ENCODE assay signal across 26 cellular contexts in the genomic region with DNA sequence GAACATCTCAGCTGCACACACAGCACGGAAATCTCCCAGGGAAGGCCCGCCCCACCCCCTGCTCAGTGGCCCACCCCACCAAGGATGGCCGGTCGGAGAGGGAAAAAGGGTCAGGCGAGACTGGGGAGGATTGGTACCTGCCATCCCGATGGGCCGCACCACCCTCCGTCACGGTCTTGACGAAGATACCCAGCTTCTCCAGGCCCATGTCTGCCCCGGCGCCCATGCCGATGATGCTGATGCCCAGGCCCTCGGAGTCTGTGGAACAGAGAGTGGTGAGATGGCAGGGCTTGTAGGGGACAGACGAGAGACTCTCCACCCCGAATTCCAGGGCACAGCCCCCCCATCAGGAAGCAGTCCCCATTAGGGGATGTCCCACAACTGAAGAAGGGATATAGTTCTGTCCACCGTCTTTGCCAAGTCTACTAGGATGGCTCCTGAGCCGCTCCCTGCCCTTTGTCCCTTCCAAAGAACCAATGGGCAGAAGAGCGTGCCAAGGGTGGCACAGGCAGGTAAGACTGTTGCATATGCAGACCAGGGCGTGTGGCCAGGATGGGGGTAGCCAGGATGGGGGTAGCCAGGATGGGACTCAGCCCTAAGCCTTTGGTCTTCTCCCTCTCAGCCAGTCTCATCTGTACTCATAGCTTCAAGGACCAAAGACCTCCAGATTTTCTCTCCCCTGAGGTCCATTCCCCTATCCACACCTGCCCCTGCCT. TPM values are rescaled to one million over a fixed set of nuclear protein-coding genes. Genes with fewer than 3 reads are reported as not detected.
DNase-seq lines count a peak whose midpoint lies in the region; ATAC-seq and TF ChIP-seq lines count a peak whose summit lies in the region.
"Had no signal": no experiment of that assay in that cellular context is flagged by ENCODE, and none has a peak within 500 bp of the region (broad histone marks: within the 10 kb centered on the region; RNA-seq: fewer than 3 reads in every experiment).

No MANE protein-coding gene starts in this region.

- no peaks in the 10 kb centered on the region for H3K27me3 Mint-ChIP-seq in activated CD4-positive, alpha-beta memory T cell treated with anti-CD3 and anti-CD28 coated beads for 36 hours
- no peaks in the 10 kb centered on the region for H3K27me3 Mint-ChIP-seq in effector memory CD8-positive, alpha-beta T cell
- H3K27me3 Mint-ChIP-seq in stimulated activated naive B cell treated with anti-CD40 and anti-IgM and Interleukin-4, amounts not matched to agents 10 μg/mL and 1 μg/mL and 100 μg/mL, for 72 hours, result no peaks in the 10 kb centered on the region

- H3K36me3 Mint-ChIP-seq in activated CD4-positive, alpha-beta memory T cell treated with anti-CD3 and anti-CD28 coated beads for 36 hours, result peaks cover 77% of the 10 kb centered on the region
- H3K36me3 Mint-ChIP-seq in effector memory CD8-positive, alpha-beta T cell (ENCODE audit: insufficient read depth), result peaks cover 33% of the 10 kb centered on the region
- H3K36me3 Mint-ChIP-seq in stimulated activated naive B cell treated with anti-CD40 and anti-IgM and Interleukin-4, amounts not matched to agents 10 μg/mL and 1 μg/mL and 100 μg/mL, for 72 hours, result peaks cover 81 to 98% of the 10 kb centered on the region in 2 donors

- no peaks in the 10 kb centered on the region for H3K9me3 ChIP-seq in left ventricle myocardium inferior (replicated peaks)
- H3K9me3 ChIP-seq: body of pancreas, colonic mucosa, SJCRH30, stomach had no signal

- DNase-seq in left ventricle myocardium inferior (no peak), Right ventricle myocardium inferior (ENCODE audit: missing footprints) (no peak), cardiac septum (ENCODE audit: low spot score) (no peak), germinal center (ENCODE audit: low spot score) (no peak)
- DNase-seq in activated CD4-positive, alpha-beta memory T cell treated with anti-CD3 and anti-CD28 coated beads for 36 hours, result no peak
- DNase-seq in effector memory CD8-positive, alpha-beta T cell, result no peak
- DNase-seq in stimulated activated naive B cell treated with anti-CD40 and anti-IgM and Interleukin-4, amounts not matched to agents 10 μg/mL and 1 μg/mL and 100 μg/mL, for 72 hours, result no peak
- DNase-seq: body of pancreas; colonic mucosa; DMS79; glutamatergic neuron; H7; KBM-7; left colon; MV-4-11; NCI-H1694 treated with DMSO at 0.1 percent for 48 hours; NCI-H226; NCI-H774; SJCRH30; stimulated activated CD4-positive, alpha-beta T cell treated with anti-CD3 and anti-CD28 coated beads, Interleukin-4, amount 100 ng/mL, for 1 hour; stomach had no signal

- no peak for ATAC-seq in Right ventricle myocardium inferior
- ATAC-seq in effector memory CD8-positive, alpha-beta T cell (replicated peaks), result no peak
- ATAC-seq in stimulated activated naive B cell treated with anti-CD40 and anti-IgM and Interleukin-4, amounts not matched to agents 10 μg/mL and 1 μg/mL and 100 μg/mL, for 72 hours (replicated peaks), result no peak
- ATAC-seq in GM18867 (IDR thresholded peaks at IDR 0.05; ENCODE audit: unreplicated experiment), result no peak
- ATAC-seq: activated CD4-positive, CD25-positive, alpha-beta regulatory T cell treated with anti-CD3 and anti-CD28 coated beads, Interleukin-2, amount 50 U/mL, for 24 hours; activated naive CD4-positive, alpha-beta T cell treated with anti-CD3 and anti-CD28 coated beads, Interleukin-2, amount 50 U/mL, for 72 hours; body of pancreas; left colon had no signal

- H3K36me3 ChIP-seq in left ventricle myocardium inferior, result peaks cover 66% of the 10 kb centered on the region
- H3K36me3 ChIP-seq: neural progenitor cell had no signal

- peaks cover 80% of the 10 kb centered on the region for H3K4me1 Mint-ChIP-seq in activated CD4-positive, alpha-beta memory T cell treated with anti-CD3 and anti-CD28 coated beads for 36 hours (ENCODE audit: low read depth)
- peaks cover 82% of the 10 kb centered on the region in 2 donors for H3K4me1 Mint-ChIP-seq in effector memory CD8-positive, alpha-beta T cell (ENCODE audit: low read depth in 2 of 2)
- H3K4me1 Mint-ChIP-seq in stimulated activated naive B cell treated with anti-CD40 and anti-IgM and Interleukin-4, amounts not matched to agents 10 μg/mL and 1 μg/mL and 100 μg/mL, for 72 hours, result peaks cover 74 to 84% of the 10 kb centered on the region in 2 donors

- H3K27me3 ChIP-seq in left ventricle myocardium inferior (ENCODE audit: low read depth), result no peaks in the 10 kb centered on the region
- H3K27me3 ChIP-seq: body of pancreas, colonic mucosa, neural progenitor cell, SJCRH30, stomach had no signal

- H3K9me3 Mint-ChIP-seq in activated CD4-positive, alpha-beta memory T cell treated with anti-CD3 and anti-CD28 coated beads for 36 hours, result no peaks in the 10 kb centered on the region
- H3K9me3 Mint-ChIP-seq in effector memory CD8-positive, alpha-beta T cell, result no peaks in the 10 kb centered on the region
- H3K9me3 Mint-ChIP-seq in stimulated activated naive B cell treated with anti-CD40 and anti-IgM and Interleukin-4, amounts not matched to agents 10 μg/mL and 1 μg/mL and 100 μg/mL, for 72 hours, result no peaks in the 10 kb centered on the region
- H3K9me3 Mint-ChIP-seq: activated naive CD4-positive, alpha-beta T cell treated with anti-CD3 and anti-CD28 coated beads, Interleukin-2, amount 50 U/mL, for 72 hours; mesothelial cell of epicardium; neural progenitor cell had no signal

- no peak overlapping the region for H3K4me3 ChIP-seq in left ventricle myocardium inferior
- H3K4me3 ChIP-seq: body of pancreas, colonic mucosa, neural progenitor cell, SJCRH30, stomach had no signal

- intact Hi-C loops in left ventricle myocardium inferior (cut with micrococcal nuclease) (no loop called here), Right ventricle myocardium inferior (cut with DNase I) (no loop called here), cardiac septum (cut with DNase I) (no loop called here)
- intact Hi-C loops in activated CD4-positive, alpha-beta memory T cell treated with anti-CD3 and anti-CD28 coated beads for 36 hours (cut with micrococcal nuclease), result no loop called here

- H3K4me1 ChIP-seq in left ventricle myocardium inferior, result peaks cover 86% of the 10 kb centered on the region

- H3K4me3 Mint-ChIP-seq in activated CD4-positive, alpha-beta memory T cell treated with anti-CD3 and anti-CD28 coated beads for 36 hours, result no peak overlapping the region
- H3K4me3 Mint-ChIP-seq in effector memory CD8-positive, alpha-beta T cell, result peak overlapping the region in 1 of 2 donors; percentile 72
- no peak overlapping the region for H3K4me3 Mint-ChIP-seq in stimulated activated naive B cell treated with anti-CD40 and anti-IgM and Interleukin-4, amounts not matched to agents 10 μg/mL and 1 μg/mL and 100 μg/mL, for 72 hours
- H3K4me3 Mint-ChIP-seq: mesothelial cell of epicardium, neural progenitor cell had no signal

- POLR2A ChIA-PET in activated CD4-positive, alpha-beta memory T cell treated with anti-CD3 and anti-CD28 coated beads for 36 hours (lab: Charles Lee), result no interaction called here

- peak overlapping the region; percentile 98 for H3K27ac ChIP-seq in left ventricle myocardium inferior (replicated peaks)
- H3K27ac ChIP-seq: body of pancreas, colonic mucosa, neural progenitor cell, SJCRH30 had no signal

- CTCF ChIA-PET in activated CD4-positive, alpha-beta memory T cell treated with anti-CD3 and anti-CD28 coated beads for 36 hours (lab: Charles Lee), result interaction anchor here (0.6 to 1.7 kb wide), 3 partner anchors 13 to 26 kb away, joined by 3 to 5 read pairs (median 4); partner anchors contain the start of gene SAMD14

- no peak for TF ChIP-seq CTCF in left ventricle myocardium inferior (IDR thresholded peaks at IDR 0.05; ENCODE audit: borderline replicate concordance)

- peak overlapping the region; percentile 69 for H3K27ac Mint-ChIP-seq in activated CD4-positive, alpha-beta memory T cell treated with anti-CD3 and anti-CD28 coated beads for 36 hours
- H3K27ac Mint-ChIP-seq in effector memory CD8-positive, alpha-beta T cell, result peak overlapping the region; percentile 91 to 97
- H3K27ac Mint-ChIP-seq in stimulated activated naive B cell treated with anti-CD40 and anti-IgM and Interleukin-4, amounts not matched to agents 10 μg/mL and 1 μg/mL and 100 μg/mL, for 72 hours, result peak overlapping the region; percentile 78
- H3K27ac Mint-ChIP-seq: mesothelial cell of epicardium, neural progenitor cell had no signal

RNA-seq across cellular contexts. Expression of gene PPP1R9B, which starts 6.9 kb away (rescaled TPM):
- total RNA-seq in left ventricle myocardium inferior (33.0 TPM), Right ventricle myocardium inferior (38.4 TPM), cardiac septum (46.1 TPM)
- 10 to 100 TPM; 84.3 to 86.1 TPM for total RNA-seq in activated CD4-positive, alpha-beta memory T cell treated with anti-CD3 and anti-CD28 coated beads for 36 hours

RNA-seq across cellular contexts. Expression of gene SAMD14, which starts 13.7 kb away (rescaled TPM):
- total RNA-seq in left ventricle myocardium inferior (1.6 TPM), Right ventricle myocardium inferior (1.7 TPM), cardiac septum (4.4 TPM)
- total RNA-seq in activated CD4-positive, alpha-beta memory T cell treated with anti-CD3 and anti-CD28 coated beads for 36 hours, result 1 to 10 TPM; 3.4 to 3.7 TPM
- total RNA-seq: body of pancreas had no signal

RNA-seq across cellular contexts. Expression of gene SGCA, which starts 22.2 kb away (rescaled TPM):
- total RNA-seq in left ventricle myocardium inferior (137 TPM), Right ventricle myocardium inferior (151 TPM), cardiac septum (159 TPM)
- total RNA-seq in activated CD4-positive, alpha-beta memory T cell treated with anti-CD3 and anti-CD28 coated beads for 36 hours, result under 1 TPM in 1 of 2 experiments, not detected in 1; 0.59 TPM
- total RNA-seq: mesothelial cell of epicardium had no signal

RNA-seq across cellular contexts. Expression of gene PDK2, which starts 48.5 kb away (rescaled TPM):
- 206 TPM for total RNA-seq in left ventricle myocardium inferior
- total RNA-seq in Right ventricle myocardium inferior, result 260 TPM
- total RNA-seq in activated CD4-positive, alpha-beta memory T cell treated with anti-CD3 and anti-CD28 coated beads for 36 hours, result 10 to 100 TPM; 13.3 to 14.6 TPM
- total RNA-seq in cardiac septum, result 131 TPM

RNA-seq across cellular contexts. Expression of gene COL1A1, which starts 57.8 kb away (rescaled TPM):
- total RNA-seq in left ventricle myocardium inferior, result 45.8 TPM
- 28.2 TPM for total RNA-seq in Right ventricle myocardium inferior
- 1 to 10 TPM; 2.3 to 3.7 TPM for total RNA-seq in activated CD4-positive, alpha-beta memory T cell treated with anti-CD3 and anti-CD28 coated beads for 36 hours
- total RNA-seq in cardiac septum, result 142 TPM

Comparison
In these comparisons a context has a peak if more than half of its experiments do, and no peak if none do; other contexts are left out.
1. RNA of gene SGCA, which starts 22.2 kb away (total RNA-seq): 159 TPM in cardiac septum (single experiment), 151 TPM in Right ventricle myocardium inferior (single experiment) and 137 TPM in left ventricle myocardium inferior (single experiment); 0.59 TPM in activated CD4-positive, alpha-beta memory T cell treated with anti-CD3 and anti-CD28 coated beads for 36 hours; every median in the first group is over 10 times any median in the second.
2. Peak in every context shown above with its lines, with median percentiles within 50 percentile points of each other: H3K27ac Mint-ChIP-seq.